In the genomic region with DNA sequence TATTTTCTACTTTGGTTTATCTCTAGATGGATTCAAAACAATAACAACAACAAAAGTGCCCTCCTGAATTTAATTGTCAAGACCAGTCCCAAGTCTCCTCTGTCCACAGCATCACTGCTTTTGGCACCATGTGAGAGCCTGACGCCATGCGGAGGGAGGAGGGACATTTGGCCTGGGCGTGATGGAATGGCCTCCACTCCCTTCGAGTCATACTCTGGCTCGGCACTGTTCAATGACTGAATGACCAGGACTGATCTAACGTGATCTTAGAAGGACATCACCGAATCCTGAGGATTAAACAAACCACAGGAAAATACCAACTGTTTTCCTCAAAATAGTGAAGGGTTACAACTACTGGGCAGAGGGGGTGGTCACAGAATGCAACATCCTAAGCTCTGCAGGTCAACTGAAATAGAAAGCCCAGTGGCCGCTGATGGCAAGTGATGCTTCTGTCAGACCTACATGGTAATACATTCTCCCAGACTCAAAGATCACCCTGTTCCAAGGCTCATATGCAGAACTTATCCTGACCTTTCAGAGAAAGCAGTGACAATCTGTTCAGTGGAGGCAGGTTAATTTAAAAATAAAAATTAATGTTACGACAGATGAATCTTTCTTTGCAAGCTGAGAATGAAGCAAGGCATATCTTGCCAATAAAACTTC, we compare ENCODE assay signal across 1 cellular context.
TF ChIP-seq lines count a peak whose summit lies in the region.

No MANE protein-coding gene starts in this region.

TF ChIP-seq in HepG2, 621 proteins besides CTCF, POLR2A, EP300 and RAD21:
- no peak for TF ChIP-seq CENPX (CRISPR knock-in tag; IDR thresholded peaks at IDR 0.05)
- TF ChIP-seq RBM22 (optimal IDR thresholded peaks at IDR 0.05; ENCODE audit: low read length), result peak; percentile 54
